Comparison of ENCODE assay signal across 16 cellular contexts in the genomic region with DNA sequence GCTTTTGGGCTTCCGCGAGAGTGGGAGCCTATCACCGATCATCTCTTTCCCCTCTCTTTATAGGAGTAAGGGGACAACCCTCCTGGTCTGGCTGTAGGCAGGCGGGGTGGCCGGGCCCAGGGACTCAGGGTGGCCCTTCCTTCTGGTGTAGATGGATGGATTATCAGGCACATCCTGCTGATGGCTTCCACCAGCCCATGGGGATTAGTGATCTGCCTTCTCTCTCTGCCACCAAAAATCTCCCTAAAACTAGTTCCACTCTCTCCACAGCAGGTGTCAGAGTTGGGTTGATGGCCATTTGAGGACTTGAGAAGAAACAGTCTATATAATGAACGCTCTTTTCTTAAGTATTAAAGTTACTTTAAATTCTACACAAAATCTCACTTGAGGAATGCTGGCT. TPM values are rescaled to one million over a fixed set of nuclear protein-coding genes. Genes with fewer than 3 reads are reported as not detected.
A peak's percentile ranks its signal among the peaks of the same experiment; 100 is the strongest.
DNase-seq lines count a peak whose midpoint lies in the region; ATAC-seq and TF ChIP-seq lines count a peak whose summit lies in the region.
"Had no signal": no experiment of that assay in that cellular context is flagged by ENCODE, and none has a peak within 500 bp of the region (broad histone marks: within the 10 kb centered on the region; RNA-seq: fewer than 3 reads in every experiment).

No MANE protein-coding gene starts in this region.

- peaks cover 95% of the 10 kb centered on the region for H3K4me1 Mint-ChIP-seq in activated T-cell treated with anti-CD3 and anti-CD28 coated beads, Interleukin-2, amount 50 U/mL, for 4 hours (ENCODE audit: low read depth)
- H3K4me1 Mint-ChIP-seq in IgD-negative memory B cell = peaks cover 41 to 65% (median 49%) of the 10 kb centered on the region in 3 donors
- H3K4me1 Mint-ChIP-seq in activated T-helper 1 cell treated with anti-CD3 and anti-CD28 coated beads, Interleukin-12 subunit alpha, Interleukin-12 subunit beta, Interleukin-2, Interleukin-4 antibody, amounts not matched to agents 30 ng/mL and 10 ng/mL and 1 ng/mL, durations not matched to agents 14 hours and 24 hours and 36 hours (ENCODE audit: low read depth) = peaks cover 84% of the 10 kb centered on the region

- peaks cover 11% of the 10 kb centered on the region for H3K36me3 Mint-ChIP-seq in activated T-cell treated with anti-CD3 and anti-CD28 coated beads, Interleukin-2, amount 50 U/mL, for 4 hours (ENCODE audit: insufficient read depth)
- peaks cover 6% of the 10 kb centered on the region for H3K36me3 Mint-ChIP-seq in IgD-negative memory B cell
- peaks cover 14% of the 10 kb centered on the region for H3K36me3 Mint-ChIP-seq in activated T-helper 1 cell treated with anti-CD3 and anti-CD28 coated beads, Interleukin-12 subunit alpha, Interleukin-12 subunit beta, Interleukin-2, Interleukin-4 antibody, amounts not matched to agents 30 ng/mL and 10 ng/mL and 1 ng/mL, durations not matched to agents 14 hours and 24 hours and 36 hours (ENCODE audit: low read depth)

- intact Hi-C loops in activated T-helper 1 cell treated with anti-CD3 and anti-CD28 coated beads, Interleukin-12 subunit alpha, Interleukin-12 subunit beta, Interleukin-2, Interleukin-4 antibody, amounts not matched to agents 30 ng/mL and 10 ng/mL and 1 ng/mL, durations not matched to agents 14 hours and 24 hours and 36 hours (cut with micrococcal nuclease) = no loop called here

- peak overlapping the region; percentile 61 for H3K4me3 Mint-ChIP-seq in activated T-cell treated with anti-CD3 and anti-CD28 coated beads, Interleukin-2, amount 50 U/mL, for 4 hours
- peak overlapping the region in 1 of 4 donors; percentile 34 for H3K4me3 Mint-ChIP-seq in IgD-negative memory B cell
- peak overlapping the region; percentile 20 for H3K4me3 Mint-ChIP-seq in activated T-helper 1 cell treated with anti-CD3 and anti-CD28 coated beads, Interleukin-12 subunit alpha, Interleukin-12 subunit beta, Interleukin-2, Interleukin-4 antibody, amounts not matched to agents 30 ng/mL and 10 ng/mL and 1 ng/mL, durations not matched to agents 14 hours and 24 hours and 36 hours
- H3K4me3 Mint-ChIP-seq: brain had no signal

- H3K27ac Mint-ChIP-seq in IgD-negative memory B cell = peak overlapping the region in 2 of 3 donors; percentile 41 to 57
- peak overlapping the region; percentile 27 for H3K27ac Mint-ChIP-seq in activated T-helper 1 cell treated with anti-CD3 and anti-CD28 coated beads, Interleukin-12 subunit alpha, Interleukin-12 subunit beta, Interleukin-2, Interleukin-4 antibody, amounts not matched to agents 30 ng/mL and 10 ng/mL and 1 ng/mL, durations not matched to agents 14 hours and 24 hours and 36 hours

- TF ChIP-seq CTCF in retinal pigment epithelial cell (conservative IDR thresholded peaks at IDR 0.05; ENCODE audit: low read depth, low read length) (peak; percentile 17), GM20000 (IDR thresholded peaks at IDR 0.05; ENCODE audit: extremely low read depth, missing control alignments) (no peak)

- ATAC-seq in activated T-cell treated with anti-CD3 and anti-CD28 coated beads, Interleukin-2, amount 50 U/mL, for 4 hours = peak in 1 of 2 donors; percentile 32
- no peak for ATAC-seq in GM21619 (IDR thresholded peaks at IDR 0.05; ENCODE audit: unreplicated experiment)
- ATAC-seq: mucosa of descending colon, right cardiac atrium had no signal

- no peak overlapping the region for H3K4me3 ChIP-seq in retinal pigment epithelial cell (ENCODE audit: low read length)
- H3K4me3 ChIP-seq: mucosa of descending colon, transverse colon had no signal

- no peaks in the 10 kb centered on the region for H3K9me3 Mint-ChIP-seq in activated T-cell treated with anti-CD3 and anti-CD28 coated beads, Interleukin-2, amount 50 U/mL, for 4 hours
- no peaks in the 10 kb centered on the region for H3K9me3 Mint-ChIP-seq in IgD-negative memory B cell
- no peaks in the 10 kb centered on the region for H3K9me3 Mint-ChIP-seq in activated T-helper 1 cell treated with anti-CD3 and anti-CD28 coated beads, Interleukin-12 subunit alpha, Interleukin-12 subunit beta, Interleukin-2, Interleukin-4 antibody, amounts not matched to agents 30 ng/mL and 10 ng/mL and 1 ng/mL, durations not matched to agents 14 hours and 24 hours and 36 hours
- H3K9me3 Mint-ChIP-seq: brain had no signal

- no peak for DNase-seq in activated T-cell treated with anti-CD3 and anti-CD28 coated beads, Interleukin-2, amount 50 U/mL, for 4 hours
- no peak for DNase-seq in activated T-cell treated with anti-CD3 and anti-CD28 coated beads, Interleukin-2, amount 50 U/mL, for 1 hour
- no peak for DNase-seq in activated T-helper 1 cell treated with anti-CD3 and anti-CD28 coated beads, Interleukin-12 subunit alpha, Interleukin-12 subunit beta, Interleukin-2, Interleukin-4 antibody, amounts not matched to agents 30 ng/mL and 10 ng/mL and 1 ng/mL, durations not matched to agents 14 hours and 24 hours and 36 hours (ENCODE audit: low spot score)
- DNase-seq in retinal pigment epithelial cell (ENCODE audit: low read depth) = no peak
- DNase-seq in GM20000 (ENCODE audit: low spot score) = no peak
- DNase-seq in D341Med (ENCODE audit: low spot score) = no peak
- DNase-seq: erythroblast, HCEC 1CT, mucosa of descending colon, NCI-H446 treated with DMSO at 0.1 percent for 48 hours, right cardiac atrium, SHP77, transverse colon had no signal

- H3K27me3 Mint-ChIP-seq in activated T-cell treated with anti-CD3 and anti-CD28 coated beads, Interleukin-2, amount 50 U/mL, for 4 hours (ENCODE audit: low read depth) = no peaks in the 10 kb centered on the region
- H3K27me3 Mint-ChIP-seq in IgD-negative memory B cell = no peaks in the 10 kb centered on the region
- no peaks in the 10 kb centered on the region for H3K27me3 Mint-ChIP-seq in activated T-helper 1 cell treated with anti-CD3 and anti-CD28 coated beads, Interleukin-12 subunit alpha, Interleukin-12 subunit beta, Interleukin-2, Interleukin-4 antibody, amounts not matched to agents 30 ng/mL and 10 ng/mL and 1 ng/mL, durations not matched to agents 14 hours and 24 hours and 36 hours (ENCODE audit: insufficient read depth)
- H3K27me3 Mint-ChIP-seq: brain had no signal

RNA-seq across cellular contexts. Expression of gene NCK2, which starts 37.4 kb away (rescaled TPM):
- 10 to 100 TPM; 71.6 to 79.1 (median 73.5) TPM for total RNA-seq in activated T-cell treated with anti-CD3 and anti-CD28 coated beads, Interleukin-2, amount 50 U/mL, for 4 hours
- polyA plus RNA-seq in IgD-negative memory B cell = 19.6 TPM
- 79.9 and 86.8 TPM in 2 replicates for total RNA-seq in activated T-helper 1 cell treated with anti-CD3 and anti-CD28 coated beads, Interleukin-12 subunit alpha, Interleukin-12 subunit beta, Interleukin-2, Interleukin-4 antibody, amounts not matched to agents 30 ng/mL and 10 ng/mL and 1 ng/mL, durations not matched to agents 14 hours and 24 hours and 36 hours
